ENCODE assay signal across 1 cellular context in genomic region chr15:27097506-27097905, GRCh38.
TF ChIP-seq lines count a peak whose summit lies in the region.

No MANE protein-coding gene starts in this region.

TF ChIP-seq in WTC11, 78 proteins besides CTCF, POLR2A, EP300 and RAD21 (continued from another document):
- no peak for TF ChIP-seq TEAD4 (CRISPR knock-in tag; IDR thresholded peaks at IDR 0.05)
- no peak for TF ChIP-seq MYBL2 (CRISPR knock-in tag; IDR thresholded peaks at IDR 0.05)
- no peak for TF ChIP-seq JAZF1 (CRISPR knock-in tag; IDR thresholded peaks at IDR 0.05)
